ENCODE assay signal across 24 cellular contexts in genomic region chr2:97348841-97349240, GRCh38.
DNase-seq lines count a peak whose midpoint lies in the region; ATAC-seq, FAIRE-seq and TF ChIP-seq lines count a peak whose summit lies in the region.
"Had no signal": no experiment of that assay in that cellular context is flagged by ENCODE, and none has a peak within 500 bp of the region (broad histone marks: within the 10 kb centered on the region; RNA-seq: fewer than 3 reads in every experiment).

No MANE protein-coding gene starts in this region.

- POLR2A ChIA-PET in H1 (lab: Charles Lee; ENCODE audit: partially characterized antibody): interaction anchor here (1.2 to 1.4 kb wide), 2 partner anchors 11 to 316 kb away, joined by 3 to 5 read pairs; no protein-coding TSS in a partner anchor

- 94% methylated on average over 1 of the region's 1 CpG; no CpG with 5 or more reads in 1 of the 2 experiments for WGBS in H1 (ENCODE audit: extremely low coverage in 1 of 2, insufficient coverage in 1 of 2, insufficient read length in 1 of 2, insufficient replicate concordance in 2 of 2, low coverage in 1 of 2, low lambda C conversion rate in 2 of 2, missing lambda C conversion rate in 1 of 2), 2 experiments
- WGBS in mesendoderm (ENCODE audit: extremely low coverage, insufficient coverage, low lambda C conversion rate): no CpG with 5 or more reads among the region's 1 CpG

- peak; percentile 34 for ATAC-seq in GM23338

- H3K27ac Mint-ChIP-seq in GM23338 (no peak overlapping the region), mesothelial cell of epicardium (no peak overlapping the region)
- H3K27ac Mint-ChIP-seq: CD4-positive, alpha-beta memory T cell; CD4-positive, CD25-positive, alpha-beta regulatory T cell; CD8-positive, alpha-beta memory T cell had no signal

- H2BK20ac ChIP-seq in H1 (ENCODE audit: low read length): no peak overlapping the region

- H3K4me1 Mint-ChIP-seq in GM23338 (peaks cover 10% of the 10 kb centered on the region), mesothelial cell of epicardium (no peaks in the 10 kb centered on the region)
- H3K4me1 Mint-ChIP-seq: CD14-positive monocyte; CD4-positive, alpha-beta memory T cell; CD4-positive, CD25-positive, alpha-beta regulatory T cell; CD8-positive, alpha-beta memory T cell had no signal

- TF ChIP-seq EP300 in H1 (IDR thresholded peaks at IDR 0.05; ENCODE audit: borderline replicate concordance in 1 of 2, low read depth in 2 of 2, low read length in 2 of 2): no peak

- H3K79me1 ChIP-seq in H1 (ENCODE audit: low read depth, low read length): no peaks in the 10 kb centered on the region
- H3K79me1 ChIP-seq in mesendoderm (ENCODE audit: low read length): no peaks in the 10 kb centered on the region

- H3K79me2 ChIP-seq in GM23338 (replicated peaks; ENCODE audit: insufficient read depth) (no peaks in the 10 kb centered on the region), H1 (ENCODE audit: control insufficient read depth in 1 of 2, insufficient read depth in 2 of 2, low read length in 2 of 2) (no peaks in the 10 kb centered on the region), mesendoderm (ENCODE audit: control insufficient read depth, insufficient read depth, low read length) (no peaks in the 10 kb centered on the region)

- TF ChIP-seq POLR2A in H1 (IDR thresholded peaks at IDR 0.05; ENCODE audit: control extremely low read depth in 1 of 2, low read depth in 2 of 2, low read length in 2 of 2): no peak

- CTCF ChIA-PET in H1 (lab: Charles Lee; ENCODE audit: partially characterized antibody): interaction anchor here (0.5 kb wide), 1 partner anchor 11 kb away, joined by 3 read pairs; no protein-coding TSS in a partner anchor

- H3K9ac ChIP-seq in H1 (replicated peaks in 1 of 4; ENCODE audit: extremely low read depth in 1 of 4, low read depth in 3 of 4, low read length in 3 of 4): no peak overlapping the region
- no peak overlapping the region for H3K9ac ChIP-seq in mesendoderm (ENCODE audit: low read length)
- H3K9ac ChIP-seq: BLaER1 had no signal

- H4K91ac ChIP-seq in H1 (replicated peaks; ENCODE audit: insufficient read length, low read length): no peak overlapping the region

- H4K5ac ChIP-seq in H1 (ENCODE audit: insufficient read length, low read depth, low read length): no peak overlapping the region
- no peak overlapping the region for H4K5ac ChIP-seq in mesendoderm (ENCODE audit: low read length)

- no peaks in the 10 kb centered on the region for H3K27me3 ChIP-seq in GM23338 (ENCODE audit: insufficient read depth)
- no peaks in the 10 kb centered on the region for H3K27me3 ChIP-seq in H1 (replicated peaks in 1 of 4; ENCODE audit: control insufficient read depth in 3 of 4, extremely low read depth in 1 of 4, insufficient read depth in 3 of 4, low read length in 3 of 4)
- no peaks in the 10 kb centered on the region for H3K27me3 ChIP-seq in mesendoderm (ENCODE audit: insufficient read depth, low read length, poor library complexity)
- H3K27me3 ChIP-seq: BE2C, BLaER1 had no signal

- H3K9me3 Mint-ChIP-seq in GM23338 (no peaks in the 10 kb centered on the region), mesothelial cell of epicardium (no peaks in the 10 kb centered on the region)
- H3K9me3 Mint-ChIP-seq: CD4-positive, alpha-beta memory T cell; CD8-positive, alpha-beta memory T cell had no signal

- H2BK15ac ChIP-seq in H1 (ENCODE audit: low read length) (no peak overlapping the region), mesendoderm (replicated peaks; ENCODE audit: low read depth) (no peak overlapping the region)

- no peaks in the 10 kb centered on the region for H3K23me2 ChIP-seq in H1 (ENCODE audit: low read depth, low read length)

- no peak overlapping the region for H2BK12ac ChIP-seq in H1 (ENCODE audit: low read depth, low read length)

- H3K36me3 ChIP-seq in GM23338 (ENCODE audit: insufficient read depth): no peaks in the 10 kb centered on the region
- no peaks in the 10 kb centered on the region for H3K36me3 ChIP-seq in H1 (ENCODE audit: control insufficient read depth in 2 of 4, insufficient read depth in 4 of 4, low read length in 3 of 4)
- no peaks in the 10 kb centered on the region for H3K36me3 ChIP-seq in mesendoderm (ENCODE audit: control insufficient read depth, insufficient read depth, low read length)
- H3K36me3 ChIP-seq: BE2C, BLaER1 had no signal

- no peak overlapping the region for H2BK5ac ChIP-seq in H1 (ENCODE audit: low read depth, low read length)
- H2BK5ac ChIP-seq in mesendoderm (ENCODE audit: low read length): peak overlapping the region; percentile 48

- H2AK5ac ChIP-seq in H1 (ENCODE audit: low read depth, low read length) (no peak overlapping the region), mesendoderm (ENCODE audit: low read length) (no peak overlapping the region)

- H3K4me1 ChIP-seq in GM23338 (ENCODE audit: insufficient read depth) (no peaks in the 10 kb centered on the region; the same call in 1 of the 2 replicates), H1 (replicated peaks in 1 of 4; ENCODE audit: control insufficient read depth in 3 of 4, insufficient read depth in 4 of 4, low read length in 3 of 4) (peaks cover 0 to 3% (median 2%) of the 10 kb centered on the region in 4 experiments; a peak in 4 of 7 replicates), mesendoderm (ENCODE audit: control insufficient read depth, low read depth, low read length) (peaks cover 7% of the 10 kb centered on the region)
- H3K4me1 ChIP-seq: BE2C had no signal

- H2AFZ ChIP-seq in GM23338: peak overlapping the region; percentile 81
- H2AFZ ChIP-seq in H1 (ENCODE audit: low read length): 0 out of 2 replicates have a peak overlapping the region, but pooled peaks have one; percentile 25

- H3K27me3 Mint-ChIP-seq in GM23338 (ENCODE audit: insufficient read depth, low read depth, poor library complexity) (peaks cover 2% of the 10 kb centered on the region), mesothelial cell of epicardium (ENCODE audit: low read depth) (peaks cover 18% of the 10 kb centered on the region)

- no peak overlapping the region for H3K4me3 Mint-ChIP-seq in GM23338
- H3K4me3 Mint-ChIP-seq in mesothelial cell of epicardium: no peak overlapping the region
- H3K4me3 Mint-ChIP-seq: CD14-positive monocyte; CD4-positive, alpha-beta memory T cell; CD4-positive, CD25-positive, alpha-beta regulatory T cell; CD8-positive, alpha-beta memory T cell had no signal

- no peak overlapping the region for H3K14ac ChIP-seq in H1 (ENCODE audit: insufficient read length)

- TF ChIP-seq CTCF in GM23338 (conservative IDR thresholded peaks at IDR 0.05; ENCODE audit: low read depth in 2 of 2) (no peak), H1 (IDR thresholded peaks at IDR 0.05; ENCODE audit: control extremely low read depth in 1 of 3, insufficient read depth in 1 of 3, low read depth in 1 of 3, low read length in 3 of 3) (no peak), mesothelial cell of epicardium (IDR thresholded peaks at IDR 0.05; ENCODE audit: unreplicated experiment) (no peak)

- H4K8ac ChIP-seq in H1 (ENCODE audit: extremely low read depth, insufficient read depth, low read length) (no peak overlapping the region), mesendoderm (ENCODE audit: low read depth, low read length) (no peak overlapping the region)

- H4K20me1 ChIP-seq in GM23338 (replicated peaks; ENCODE audit: insufficient read depth) (no peaks in the 10 kb centered on the region), H1 (replicated peaks in 1 of 2; ENCODE audit: control insufficient read depth in 1 of 2, insufficient read depth in 2 of 2, low read length in 2 of 2) (no peaks in the 10 kb centered on the region)
- H4K20me1 ChIP-seq: BLaER1 had no signal

- H3K56ac ChIP-seq in H1 (replicated peaks; ENCODE audit: insufficient read length, low read depth, low read length) (no peak overlapping the region), mesendoderm (ENCODE audit: low read length) (peak overlapping the region; percentile 75)

- H3K4ac ChIP-seq in H1 (replicated peaks; ENCODE audit: insufficient read length, low read depth, low read length): no peak overlapping the region
- H3K4ac ChIP-seq in mesendoderm (ENCODE audit: low read depth, low read length): no peak overlapping the region

- H3K23ac ChIP-seq in H1 (ENCODE audit: insufficient read length) (no peak overlapping the region), mesendoderm (ENCODE audit: low read length) (no peak overlapping the region)

- no peak overlapping the region for H2BK120ac ChIP-seq in H1 (replicated peaks; ENCODE audit: low read depth, low read length)
- no peak overlapping the region for H2BK120ac ChIP-seq in mesendoderm (ENCODE audit: low read depth, low read length)

- DNase-seq in ELF-1 (ENCODE audit: low read depth, low spot score) (peak; percentile 8), GM23338 (ENCODE audit: low spot score) (no peak), H1 (ENCODE audit: low read depth in 1 of 2, low spot score in 2 of 2) (no peak), mesendoderm (peak; percentile 86), mesothelial cell of epicardium (ENCODE audit: low spot score in 2 of 2, unreplicated experiment in 2 of 2) (no peak), GDM1 (lab: John Stamatoyannopoulos, UW) (no peak)
- no peak for DNase-seq in activated CD4-positive, CD25-positive, alpha-beta regulatory T cell (lab: John Stamatoyannopoulos, UW)
- DNase-seq: 8988T; ACHN; BE2C; C1 segment of cervical spinal cord; Calu3; CD4-positive, alpha-beta memory T cell; CD4-positive, CD25-positive, alpha-beta regulatory T cell; CD8-positive, alpha-beta memory T cell; COR-L47; DMS79 treated with DMSO at 0.1 percent for 48 hours; GF-D8 had no signal

- H3K18ac ChIP-seq in H1 (ENCODE audit: extremely low read depth, low read length): no peak overlapping the region
- H3K18ac ChIP-seq in mesendoderm (ENCODE audit: low read length): no peak overlapping the region

- H3F3A ChIP-seq in GM23338 (replicated peaks; ENCODE audit: low read depth): no peaks in the 10 kb centered on the region

- H3K36me3 Mint-ChIP-seq in GM23338 (ENCODE audit: low read depth) (no peaks in the 10 kb centered on the region), mesothelial cell of epicardium (no peaks in the 10 kb centered on the region)
- H3K36me3 Mint-ChIP-seq: CD14-positive monocyte; CD4-positive, alpha-beta memory T cell; CD4-positive, CD25-positive, alpha-beta regulatory T cell; CD8-positive, alpha-beta memory T cell had no signal

- no peak overlapping the region for H3K4me3 ChIP-seq in GM23338
- H3K4me3 ChIP-seq in H1 (ENCODE audit: extremely low read depth in 1 of 4, insufficient read depth in 2 of 4, low read depth in 3 of 4, low read length in 4 of 4): no peak overlapping the region
- H3K4me3 ChIP-seq in mesendoderm (ENCODE audit: low read length): no peak overlapping the region
- H3K4me3 ChIP-seq: BLaER1 had no signal

- H3K9me2 ChIP-seq in GM23338 (ENCODE audit: insufficient read depth): 0 out of 2 replicates have a peak, but pooled peaks cover 5% of the 10 kb centered on the region

- no peaks in the 10 kb centered on the region for H3K9me3 ChIP-seq in H1 (ENCODE audit: insufficient read depth in 2 of 2, low read depth in 1 of 2, low read length in 1 of 2)
- H3K9me3 ChIP-seq: BE2C, BLaER1 had no signal

- FAIRE-seq in H1 (lab: Jason Lieb, UNC): no peak
- FAIRE-seq: A204.1, D721Med, GM12891, GM19239 had no signal

- H3K27ac ChIP-seq in GM23338 (ENCODE audit: low read depth): no peak overlapping the region
- no peak overlapping the region for H3K27ac ChIP-seq in H1 (ENCODE audit: low read depth, low read length)
- H3K27ac ChIP-seq in mesendoderm (ENCODE audit: low read depth, low read length): peak overlapping the region; percentile 69
- H3K27ac ChIP-seq: BLaER1 had no signal

- no peak for TF ChIP-seq RAD21 in H1 (IDR thresholded peaks at IDR 0.05 in 1 of 2, conservative IDR thresholded peaks at IDR 0.05 in 1 of 2; ENCODE audit: low read depth in 2 of 2, low read length in 2 of 2)

- no peak overlapping the region for H3K4me2 ChIP-seq in GM23338
- no peak overlapping the region for H3K4me2 ChIP-seq in H1 (ENCODE audit: insufficient read depth in 1 of 2, low read depth in 2 of 2, low read length in 2 of 2)
- no peak overlapping the region for H3K4me2 ChIP-seq in mesendoderm (ENCODE audit: low read length)
- H3K4me2 ChIP-seq: BLaER1 had no signal

Comparison
In these comparisons a context has a peak if more than half of its experiments do, and no peak if none do; other contexts are left out.
1. DNase-seq: peak in ELF-1 (single experiment) and mesendoderm (single experiment); none in GM23338 (single experiment), H1 (0 of 2), mesothelial cell of epicardium (0 of 2), activated CD4-positive, CD25-positive, alpha-beta regulatory T cell (0 of 4) and GDM1 (single experiment).